12 cellular contexts compared by ENCODE assay signal in the genomic region with DNA sequence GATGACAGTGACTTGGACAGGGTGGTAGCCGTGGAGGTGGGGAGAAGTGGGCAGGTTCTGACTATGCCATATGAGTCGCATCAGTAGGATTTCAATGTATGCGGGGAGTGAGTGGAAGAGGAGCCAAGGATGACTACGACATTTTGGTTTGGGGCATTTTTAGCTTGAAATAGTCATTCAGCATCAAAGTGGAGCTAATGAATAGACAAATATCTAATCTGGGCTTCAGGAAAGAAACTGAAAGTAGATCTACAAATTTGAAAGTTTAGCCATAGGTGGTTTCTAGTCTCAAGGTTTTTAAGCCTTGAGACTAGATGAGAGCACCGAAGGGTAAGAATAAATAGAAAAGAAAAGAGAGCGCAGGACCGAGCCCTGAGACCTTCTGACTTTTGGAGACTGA. TPM values are rescaled to one million over a fixed set of nuclear protein-coding genes. Genes with fewer than 3 reads are reported as not detected.
DNase-seq lines count a peak whose midpoint lies in the region; ATAC-seq and TF ChIP-seq lines count a peak whose summit lies in the region.
"Had no signal": no experiment of that assay in that cellular context is flagged by ENCODE, and none has a peak within 500 bp of the region (broad histone marks: within the 10 kb centered on the region; RNA-seq: fewer than 3 reads in every experiment).

No MANE protein-coding gene starts in this region.

- TF ChIP-seq CTCF in GM20000 (IDR thresholded peaks at IDR 0.05; ENCODE audit: extremely low read depth, missing control alignments): no peak
- no peak for TF ChIP-seq CTCF in SK-N-SH (IDR thresholded peaks at IDR 0.05)
- no peak for TF ChIP-seq CTCF in breast epithelium (IDR thresholded peaks at IDR 0.05)
- no peak for TF ChIP-seq CTCF in colonic mucosa (IDR thresholded peaks at IDR 0.05)

- intact Hi-C loops in breast epithelium (cut with DNase I; ENCODE audit: low total_unique reads) (no loop called here), colonic mucosa (cut with DNase I) (loop anchor here (10.0 kb wide), 1 partner anchor 125 kb away; no protein-coding TSS in a partner anchor)

- H3K9ac ChIP-seq in SK-N-SH: peak overlapping the region; percentile 8; the same call in 1 of the 2 replicates
- H3K9ac ChIP-seq in colonic mucosa (ENCODE audit: low read depth in 2 of 2, low read length in 2 of 2): no peak overlapping the region

- POLR2A ChIA-PET in SK-N-SH (lab: Yijun Ruan, JAX): no interaction called here

- H3K4me2 ChIP-seq in SK-N-SH: 0 out of 2 replicates have a peak overlapping the region, but pooled peaks have one; percentile 21

- H2AFZ ChIP-seq in SK-N-SH (ENCODE audit: low read depth): no peak overlapping the region

- H3K27me3 Mint-ChIP-seq in T-helper 2 cell treated with Interferon-gamma antibody and Interleukin-4, amounts not matched to agents 5 μg/mL and 100 μg/mL, for 36 hours (ENCODE audit: low read depth): no peaks in the 10 kb centered on the region
- H3K27me3 Mint-ChIP-seq: activated CD8-positive, alpha-beta memory T cell treated with anti-CD3 and anti-CD28 coated beads, Interleukin-2, amount 10 ng/mL, durations not matched to agents 7 days and 5 days; CD4-positive, alpha-beta memory T cell; natural killer cell treated with Interleukin-12 subunit alpha and Interleukin-12 subunit beta and Interleukin-15 and Interleukin-18, amount 100 ng/mL, for 72 hours had no signal

- H3K27me3 ChIP-seq in SK-N-SH (ENCODE audit: insufficient read depth) (no peaks in the 10 kb centered on the region), breast epithelium (no peaks in the 10 kb centered on the region), colonic mucosa (no peaks in the 10 kb centered on the region)

- H3K9me3 Mint-ChIP-seq in T-helper 2 cell treated with Interferon-gamma antibody and Interleukin-4, amounts not matched to agents 5 μg/mL and 100 μg/mL, for 36 hours: no peaks in the 10 kb centered on the region
- H3K9me3 Mint-ChIP-seq: CD4-positive, alpha-beta memory T cell; natural killer cell treated with Interleukin-12 subunit alpha and Interleukin-12 subunit beta and Interleukin-15 and Interleukin-18, amount 100 ng/mL, for 72 hours had no signal

- H3K9me3 ChIP-seq in SK-N-SH (no peaks in the 10 kb centered on the region), breast epithelium (no peaks in the 10 kb centered on the region), colonic mucosa (no peaks in the 10 kb centered on the region)

- H3F3A ChIP-seq in SK-N-SH (replicated peaks; ENCODE audit: insufficient read depth): peaks cover 95% of the 10 kb centered on the region

- no peak for TF ChIP-seq EP300 in SK-N-SH (IDR thresholded peaks at IDR 0.05; ENCODE audit: borderline replicate concordance in 1 of 2, low read depth in 1 of 2, low read length in 1 of 2)

- peaks cover 2% of the 10 kb centered on the region for H3K36me3 Mint-ChIP-seq in T-helper 2 cell treated with Interferon-gamma antibody and Interleukin-4, amounts not matched to agents 5 μg/mL and 100 μg/mL, for 36 hours (ENCODE audit: low read depth)
- H3K36me3 Mint-ChIP-seq: natural killer cell treated with Interleukin-12 subunit alpha and Interleukin-12 subunit beta and Interleukin-15 and Interleukin-18, amount 100 ng/mL, for 72 hours had no signal

- H3K36me3 ChIP-seq in SK-N-SH (replicated peaks in 1 of 2; ENCODE audit: control insufficient read depth in 1 of 2, insufficient read depth in 2 of 2, low read length in 1 of 2) (peaks cover 70 to 76% of the 10 kb centered on the region in 2 experiments), breast epithelium (peaks cover 3% of the 10 kb centered on the region), colonic mucosa (no peaks in the 10 kb centered on the region)

- 66% methylated on average over 7 of the region's 7 CpGs for WGBS in SK-N-SH (ENCODE audit: low lambda C conversion rate)

- DNase-seq in EL: peak; percentile 71
- DNase-seq in GM20000 (ENCODE audit: low spot score): peak; percentile 27
- no peak for DNase-seq in SK-N-SH
- no peak for DNase-seq in T-helper 2 cell treated with Interferon-gamma antibody and Interleukin-4, amounts not matched to agents 5 μg/mL and 100 μg/mL, for 36 hours (ENCODE audit: low spot score)
- DNase-seq in T-helper 9 cell: no peak
- no peak for DNase-seq in breast epithelium (ENCODE audit: low spot score in 2 of 2)
- no peak for DNase-seq in colonic mucosa
- DNase-seq: activated CD8-positive, alpha-beta memory T cell treated with anti-CD3 and anti-CD28 coated beads, Interleukin-2, amount 10 ng/mL, durations not matched to agents 7 days and 5 days; CD4-positive, alpha-beta memory T cell; central memory CD4-positive, alpha-beta T cell had no signal

- no peak for TF ChIP-seq RAD21 in SK-N-SH (IDR thresholded peaks at IDR 0.05; ENCODE audit: low read length)

- H3K79me2 ChIP-seq in SK-N-SH (ENCODE audit: insufficient read depth): peaks cover 36% of the 10 kb centered on the region

- H3K4me3 ChIP-seq in SK-N-SH (ENCODE audit: low read depth in 2 of 2, low read length in 1 of 2) (no peak overlapping the region), breast epithelium (no peak overlapping the region), colonic mucosa (no peak overlapping the region)

- H3K27ac ChIP-seq in SK-N-SH (ENCODE audit: low read depth in 2 of 2, low read length in 1 of 2) (peak overlapping the region in 1 of 2 experiments; percentile 65; a peak in 2 of 4 replicates), breast epithelium (no peak overlapping the region), colonic mucosa (no peak overlapping the region)

- H3K4me1 Mint-ChIP-seq in T-helper 2 cell treated with Interferon-gamma antibody and Interleukin-4, amounts not matched to agents 5 μg/mL and 100 μg/mL, for 36 hours (ENCODE audit: low read depth): no peaks in the 10 kb centered on the region
- H3K4me1 Mint-ChIP-seq: activated CD8-positive, alpha-beta memory T cell treated with anti-CD3 and anti-CD28 coated beads, Interleukin-2, amount 10 ng/mL, durations not matched to agents 7 days and 5 days; CD4-positive, alpha-beta memory T cell had no signal

- TF ChIP-seq POLR2A in breast epithelium (IDR thresholded peaks at IDR 0.05): no peak

- CTCF ChIA-PET in SK-N-SH (lab: Yijun Ruan, JAX): no interaction called here

- no peaks in the 10 kb centered on the region for H3K9me2 ChIP-seq in SK-N-SH

- H4K20me1 ChIP-seq in SK-N-SH (ENCODE audit: insufficient read depth): no peaks in the 10 kb centered on the region

- no peak overlapping the region for H3K27ac Mint-ChIP-seq in T-helper 2 cell treated with Interferon-gamma antibody and Interleukin-4, amounts not matched to agents 5 μg/mL and 100 μg/mL, for 36 hours
- H3K27ac Mint-ChIP-seq: activated CD8-positive, alpha-beta memory T cell treated with anti-CD3 and anti-CD28 coated beads, Interleukin-2, amount 10 ng/mL, durations not matched to agents 7 days and 5 days; CD4-positive, alpha-beta memory T cell; natural killer cell treated with Interleukin-12 subunit alpha and Interleukin-12 subunit beta and Interleukin-15 and Interleukin-18, amount 100 ng/mL, for 72 hours had no signal

- no peak overlapping the region for H3K4me3 Mint-ChIP-seq in T-helper 2 cell treated with Interferon-gamma antibody and Interleukin-4, amounts not matched to agents 5 μg/mL and 100 μg/mL, for 36 hours
- H3K4me3 Mint-ChIP-seq: activated CD8-positive, alpha-beta memory T cell treated with anti-CD3 and anti-CD28 coated beads, Interleukin-2, amount 10 ng/mL, durations not matched to agents 7 days and 5 days; CD4-positive, alpha-beta memory T cell; natural killer cell treated with Interleukin-12 subunit alpha and Interleukin-12 subunit beta and Interleukin-15 and Interleukin-18, amount 100 ng/mL, for 72 hours had no signal

- peak; percentile 74 for ATAC-seq in HG03095 (IDR thresholded peaks at IDR 0.05; ENCODE audit: unreplicated experiment)
- ATAC-seq: activated CD8-positive, alpha-beta memory T cell treated with anti-CD3 and anti-CD28 coated beads, Interleukin-2, amount 10 ng/mL, durations not matched to agents 7 days and 5 days; natural killer cell treated with Interleukin-12 subunit alpha and Interleukin-12 subunit beta and Interleukin-15 and Interleukin-18, amount 100 ng/mL, for 72 hours had no signal

- H3K4me1 ChIP-seq in SK-N-SH (ENCODE audit: control insufficient read depth in 1 of 2, insufficient read depth in 2 of 2, low read depth in 1 of 2, low read length in 1 of 2) (peaks cover 2 to 23% of the 10 kb centered on the region in 2 experiments; a peak in 3 of 4 replicates), breast epithelium (no peaks in the 10 kb centered on the region), colonic mucosa (no peaks in the 10 kb centered on the region)

TF ChIP-seq in SK-N-SH, 30 proteins besides CTCF, POLR2A, EP300 and RAD21 (continues in another document):
- TF ChIP-seq, protein P1, sequence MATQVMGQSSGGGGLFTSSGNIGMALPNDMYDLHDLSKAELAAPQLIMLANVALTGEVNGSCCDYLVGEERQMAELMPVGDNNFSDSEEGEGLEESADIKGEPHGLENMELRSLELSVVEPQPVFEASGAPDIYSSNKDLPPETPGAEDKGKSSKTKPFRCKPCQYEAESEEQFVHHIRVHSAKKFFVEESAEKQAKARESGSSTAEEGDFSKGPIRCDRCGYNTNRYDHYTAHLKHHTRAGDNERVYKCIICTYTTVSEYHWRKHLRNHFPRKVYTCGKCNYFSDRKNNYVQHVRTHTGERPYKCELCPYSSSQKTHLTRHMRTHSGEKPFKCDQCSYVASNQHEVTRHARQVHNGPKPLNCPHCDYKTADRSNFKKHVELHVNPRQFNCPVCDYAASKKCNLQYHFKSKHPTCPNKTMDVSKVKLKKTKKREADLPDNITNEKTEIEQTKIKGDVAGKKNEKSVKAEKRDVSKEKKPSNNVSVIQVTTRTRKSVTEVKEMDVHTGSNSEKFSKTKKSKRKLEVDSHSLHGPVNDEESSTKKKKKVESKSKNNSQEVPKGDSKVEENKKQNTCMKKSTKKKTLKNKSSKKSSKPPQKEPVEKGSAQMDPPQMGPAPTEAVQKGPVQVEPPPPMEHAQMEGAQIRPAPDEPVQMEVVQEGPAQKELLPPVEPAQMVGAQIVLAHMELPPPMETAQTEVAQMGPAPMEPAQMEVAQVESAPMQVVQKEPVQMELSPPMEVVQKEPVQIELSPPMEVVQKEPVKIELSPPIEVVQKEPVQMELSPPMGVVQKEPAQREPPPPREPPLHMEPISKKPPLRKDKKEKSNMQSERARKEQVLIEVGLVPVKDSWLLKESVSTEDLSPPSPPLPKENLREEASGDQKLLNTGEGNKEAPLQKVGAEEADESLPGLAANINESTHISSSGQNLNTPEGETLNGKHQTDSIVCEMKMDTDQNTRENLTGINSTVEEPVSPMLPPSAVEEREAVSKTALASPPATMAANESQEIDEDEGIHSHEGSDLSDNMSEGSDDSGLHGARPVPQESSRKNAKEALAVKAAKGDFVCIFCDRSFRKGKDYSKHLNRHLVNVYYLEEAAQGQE (IDR thresholded peaks at IDR 0.05; ENCODE audit: low read depth, low read length): no peak
- TF ChIP-seq TCF12 (IDR thresholded peaks at IDR 0.05) (peak; percentile 20; the same call in 1 of the 2 replicates), FOSL2 (IDR thresholded peaks at IDR 0.05; ENCODE audit: borderline replicate concordance, low read depth) (peak; percentile 72; the same call in 1 of the 2 replicates)

RNA-seq across cellular contexts. Expression of a gene that starts 58.3 kb away (rescaled TPM):
- polyA plus RNA-seq in SK-N-SH (2012; rRNA removed): 37.2 and 41.4 TPM in 2 replicates
- polyA plus RNA-seq in SK-N-SH (2012; cell fraction: cytosol; rRNA removed): 51.6 and 77.8 TPM in 2 replicates
- polyA plus RNA-seq in SK-N-SH (2012; cell fraction: nucleus; rRNA removed): 19.8 and 34.0 TPM in 2 replicates
- 10 to 100 TPM; 48.5 to 63.8 (median 49.0) TPM for total RNA-seq in breast epithelium
- total RNA-seq in colonic mucosa: 10 to 100 TPM; 34.3 to 50.0 TPM

Comparison
In these comparisons a context has a peak if more than half of its experiments do, and no peak if none do; other contexts are left out.
1. DNase-seq: peak in EL (single experiment) and GM20000 (single experiment); none in SK-N-SH (single experiment), T-helper 2 cell treated with Interferon-gamma antibody and Interleukin-4, amounts not matched to agents 5 μg/mL and 100 μg/mL, for 36 hours (single experiment), T-helper 9 cell (single experiment), breast epithelium (0 of 2) and colonic mucosa (single experiment).